ENCODE assay signal across 20 cellular contexts in genomic region chr1:14974361-14974760, GRCh38.
"Had no signal": no experiment of that assay in that cellular context is flagged by ENCODE, and none has a peak within 500 bp of the region (broad histone marks: within the 10 kb centered on the region; RNA-seq: fewer than 3 reads in every experiment).

No MANE protein-coding gene starts in this region.

- H3K27ac ChIP-seq: hepatocyte, tibial nerve had no signal

- H3K36me3 ChIP-seq: sigmoid colon, tibial nerve had no signal

- H3K27me3 ChIP-seq: hepatocyte, sigmoid colon, tibial nerve had no signal

- H3K4me3 Mint-ChIP-seq: activated naive CD8-positive, alpha-beta T cell treated with anti-CD3 and anti-CD28 coated beads for 36 hours; activated T-cell treated with anti-CD3 and anti-CD28 coated beads, Interleukin-2, amount 50 U/mL, for 24 hours; natural killer cell treated with Interleukin-12 subunit alpha and Interleukin-12 subunit beta and Interleukin-15 and Interleukin-18, amount 100 ng/mL, for 72 hours; T-cell; T-helper 2 cell treated with Interferon-gamma antibody and Interleukin-4, amounts not matched to agents 5 μg/mL and 100 μg/mL, for 36 hours; WTC11 had no signal

- DNase-seq: activated CD8-positive, alpha-beta memory T cell treated with anti-CD3 and anti-CD28 coated beads for 24 hours; activated CD8-positive, alpha-beta memory T cell treated with anti-CD3 and anti-CD28 coated beads, Interleukin-2, amount 50 U/mL, for 4 hours; activated naive CD4-positive, alpha-beta T cell treated with Interleukin-2 at 50 U/mL for 16 hours; activated naive CD8-positive, alpha-beta T cell treated with anti-CD3 and anti-CD28 coated beads for 36 hours; activated T-cell treated with anti-CD3 and anti-CD28 coated beads, Interleukin-2, amount 50 U/mL, for 24 hours; effector memory CD4-positive, alpha-beta T cell; glutamatergic neuron; nucleus accumbens; sigmoid colon; stimulated activated CD4-positive, alpha-beta T cell treated with anti-CD3 and anti-CD28 coated beads, Interleukin-4, amount 100 ng/mL, for 1 hour; stimulated activated naive CD8-positive, alpha-beta T cell treated with anti-CD3 and anti-CD28 coated beads, Interleukin-15, Interleukin-2, amounts not matched to agents 100 U/mL and 50 U/mL, for 24 hours; T-cell had no signal

- H3K9me3 Mint-ChIP-seq: activated T-cell treated with anti-CD3 and anti-CD28 coated beads, Interleukin-2, amount 50 U/mL, for 24 hours; natural killer cell treated with Interleukin-12 subunit alpha and Interleukin-12 subunit beta and Interleukin-15 and Interleukin-18, amount 100 ng/mL, for 72 hours had no signal

- FAIRE-seq: frontal cortex, urothelium cell line had no signal

- H3K4me3 ChIP-seq: hepatocyte, sigmoid colon, tibial nerve had no signal

- H3K36me3 Mint-ChIP-seq: activated naive CD8-positive, alpha-beta T cell treated with anti-CD3 and anti-CD28 coated beads for 36 hours; natural killer cell treated with Interleukin-12 subunit alpha and Interleukin-12 subunit beta and Interleukin-15 and Interleukin-18, amount 100 ng/mL, for 72 hours; T-cell had no signal

- H3K27ac Mint-ChIP-seq: activated naive CD8-positive, alpha-beta T cell treated with anti-CD3 and anti-CD28 coated beads for 36 hours; activated T-cell treated with anti-CD3 and anti-CD28 coated beads, Interleukin-2, amount 50 U/mL, for 24 hours; activated T-helper 2 cell treated with anti-CD3 and anti-CD28 coated beads, Interferon-gamma antibody, Interleukin-2, Interleukin-4, amounts not matched to agents 10 μg/mL and 5 μg/mL and 100 μg/mL, durations not matched to agents 14 hours and 24 hours and 36 hours; natural killer cell treated with Interleukin-12 subunit alpha and Interleukin-12 subunit beta and Interleukin-15 and Interleukin-18, amount 100 ng/mL, for 72 hours; T-cell; T-helper 2 cell treated with Interferon-gamma antibody and Interleukin-4, amounts not matched to agents 5 μg/mL and 100 μg/mL, for 36 hours; WTC11 had no signal

- ATAC-seq: natural killer cell treated with Interleukin-12 subunit alpha and Interleukin-12 subunit beta and Interleukin-15 and Interleukin-18, amount 100 ng/mL, for 72 hours; stimulated activated naive CD8-positive, alpha-beta T cell treated with anti-CD3 and anti-CD28 coated beads, Interleukin-15, Interleukin-2, amounts not matched to agents 100 U/mL and 50 U/mL, for 24 hours; T-cell had no signal
